Comparison of ENCODE assay signal across 17 cellular contexts in the genomic region with DNA sequence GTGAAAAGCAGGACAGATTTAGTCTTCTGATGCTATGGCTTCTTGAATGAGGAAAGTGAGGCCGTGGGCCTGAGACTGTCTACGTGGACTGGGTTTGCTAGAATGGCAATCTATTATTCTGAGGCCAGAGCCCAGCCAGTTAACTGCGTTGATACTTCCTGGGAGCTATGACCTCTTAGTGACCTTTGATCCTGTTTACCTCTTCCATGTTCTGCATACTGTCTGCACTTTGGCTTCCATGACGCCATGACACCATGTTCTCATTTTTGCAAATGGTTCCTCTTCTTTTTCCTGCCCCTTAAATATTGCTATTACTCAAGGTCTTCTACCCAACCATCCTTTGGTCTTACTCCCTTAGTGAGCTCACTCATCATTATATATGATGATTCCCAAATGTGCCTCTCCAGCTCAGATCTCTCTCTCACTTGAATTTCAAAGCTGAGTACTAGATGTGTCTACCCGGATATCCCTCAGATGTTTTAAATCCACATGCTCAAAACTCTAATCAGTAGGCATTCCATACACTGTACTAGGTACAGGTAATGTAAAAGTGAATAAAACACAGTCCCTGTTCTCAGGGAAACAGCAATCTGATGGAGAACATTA.
DNase-seq lines count a peak whose midpoint lies in the region; ATAC-seq, FAIRE-seq and TF ChIP-seq lines count a peak whose summit lies in the region.
"Had no signal": no experiment of that assay in that cellular context is flagged by ENCODE, and none has a peak within 500 bp of the region (broad histone marks: within the 10 kb centered on the region; RNA-seq: fewer than 3 reads in every experiment).

No MANE protein-coding gene starts in this region.

- TF ChIP-seq POLR2A in esophagus muscularis mucosa (IDR thresholded peaks at IDR 0.05; ENCODE audit: low read depth) (no peak), HepG2 (IDR thresholded peaks at IDR 0.05; ENCODE audit: insufficient read depth in 1 of 2, low read depth in 2 of 2, low read length in 2 of 2) (no peak)

- H2AFZ ChIP-seq in HepG2 (ENCODE audit: low read length) (no peak overlapping the region), parathyroid adenoma (peak overlapping the region; percentile 20)

- BruUV-seq in HepG2 (replicated peaks; lab: Mats Ljungman, UMichigan) = no TSS peak

- no peak overlapping the region for H3K4me3 ChIP-seq in esophagus muscularis mucosa
- no peak overlapping the region for H3K4me3 ChIP-seq in HepG2 (replicated peaks in 1 of 3; ENCODE audit: insufficient read depth in 1 of 3, low read depth in 2 of 3, low read length in 3 of 3)
- H3K4me3 ChIP-seq in parathyroid adenoma (ENCODE audit: low read depth, low read length) = no peak overlapping the region

- ATAC-seq in HepG2 (peak; percentile 47; the same call in 2 of the 3 replicates), HG02885 (IDR thresholded peaks at IDR 0.05; ENCODE audit: poor library complexity, unreplicated experiment) (no peak), GM21390 (IDR thresholded peaks at IDR 0.05; ENCODE audit: unreplicated experiment) (no peak)
- ATAC-seq: CD8-positive, alpha-beta T cell had no signal

- CTCF ChIA-PET in HepG2 (lab: Yijun Ruan, JAX; ENCODE audit: low intra/inter-chr PET ratio, low total read pairs) = no interaction called here

- H3K36me3 ChIP-seq in esophagus muscularis mucosa = no peaks in the 10 kb centered on the region
- no peaks in the 10 kb centered on the region for H3K36me3 ChIP-seq in HepG2 (replicated peaks in 1 of 2; ENCODE audit: control insufficient read depth in 1 of 2, insufficient read depth in 2 of 2, low read length in 2 of 2)
- no peaks in the 10 kb centered on the region for H3K36me3 ChIP-seq in parathyroid adenoma (ENCODE audit: control insufficient read depth, insufficient read depth, low read length)

- H3K79me2 ChIP-seq in HepG2 (ENCODE audit: insufficient read depth, low read length) = no peaks in the 10 kb centered on the region
- H3K79me2 ChIP-seq in parathyroid adenoma = no peaks in the 10 kb centered on the region

- H3K4me1 ChIP-seq in esophagus muscularis mucosa (no peaks in the 10 kb centered on the region), HepG2 (ENCODE audit: insufficient read depth, low read length) (peaks cover 57% of the 10 kb centered on the region), parathyroid adenoma (peaks cover 39% of the 10 kb centered on the region)

- H3K9me3 ChIP-seq in esophagus muscularis mucosa (peaks cover 0 to 4% (median 0%) of the 10 kb centered on the region in 4 donors), HepG2 (ENCODE audit: low read length) (no peaks in the 10 kb centered on the region), parathyroid adenoma (ENCODE audit: control insufficient read depth, low read length) (no peaks in the 10 kb centered on the region)

- TF ChIP-seq EP300 in esophagus muscularis mucosa (IDR thresholded peaks at IDR 0.05) (no peak), HepG2 (IDR thresholded peaks at IDR 0.05; ENCODE audit: low read depth in 2 of 2, low read length in 2 of 2) (no peak; a peak in 1 of 4 replicates), HepG2 (CRISPR knock-in tag; IDR thresholded peaks at IDR 0.05; ENCODE audit: borderline replicate concordance) (no peak)

- no peaks in the 10 kb centered on the region for H4K20me1 ChIP-seq in HepG2 (ENCODE audit: insufficient read depth, low read length)

- 77% methylated on average over 5 of the region's 5 CpGs for WGBS in esophagus muscularis mucosa
- 22% methylated on average over 5 of the region's 5 CpGs for WGBS in HepG2 (ENCODE audit: low lambda C conversion rate)

- peak overlapping the region; percentile 30; the same call in 1 of the 2 replicates for H3K4me2 ChIP-seq in HepG2 (ENCODE audit: low read depth, low read length)
- H3K4me2 ChIP-seq in parathyroid adenoma (ENCODE audit: low read length) = no peak overlapping the region

- FAIRE-seq in HepG2 (lab: Jason Lieb, UNC) = no peak
- FAIRE-seq: D721Med, G401.6, GM12891, HTR-8/SVneo had no signal

- H3K9ac ChIP-seq in HepG2 (ENCODE audit: insufficient read depth, low read depth, low read length) (no peak overlapping the region), parathyroid adenoma (no peak overlapping the region)

- no peak overlapping the region for H3K27ac ChIP-seq in esophagus muscularis mucosa (replicated peaks in 1 of 4)
- H3K27ac ChIP-seq in HepG2 (ENCODE audit: extremely low read length, insufficient read depth, low read length) = no peak overlapping the region
- peak overlapping the region; percentile 97 for H3K27ac ChIP-seq in parathyroid adenoma

- POLR2A ChIA-PET in HepG2 (lab: Yijun Ruan, JAX) = interaction anchor here (1.0 to 1.6 kb wide), 2 partner anchors 109 to 168 kb away, joined by 3 read pairs; no protein-coding TSS in a partner anchor

- TF ChIP-seq CTCF in esophagus muscularis mucosa (IDR thresholded peaks at IDR 0.05) = no peak
- no peak for TF ChIP-seq CTCF in HepG2 (CRISPR knock-in tag; IDR thresholded peaks at IDR 0.05)
- no peak for TF ChIP-seq CTCF in parathyroid adenoma (IDR thresholded peaks at IDR 0.05)

- H3K27me3 ChIP-seq in esophagus muscularis mucosa = no peaks in the 10 kb centered on the region
- no peaks in the 10 kb centered on the region for H3K27me3 ChIP-seq in HepG2 (ENCODE audit: control insufficient read depth in 1 of 2, insufficient read depth in 2 of 2, low read length in 2 of 2)
- no peaks in the 10 kb centered on the region for H3K27me3 ChIP-seq in parathyroid adenoma (ENCODE audit: control insufficient read depth, insufficient read depth, low read length)

- intact Hi-C loops in esophagus muscularis mucosa (cut with DNase I) (no loop called here), HepG2 (cut with micrococcal nuclease; ENCODE audit: unreplicated experiment) (no loop called here)

- peak; percentile 29 for DNase-seq in esophagus muscularis mucosa (ENCODE audit: extremely low spot score)
- peak; percentile 52 for DNase-seq in HepG2 (ENCODE audit: low spot score)
- no peak for DNase-seq in SK-N-DZ (ENCODE audit: low spot score)
- DNase-seq: CD8-positive, alpha-beta T cell; COR-L47; DMS153; DMS79 treated with DMSO at 0.1 percent for 48 hours; EL; GOT3; H9 had no signal

- in situ Hi-C loops in HepG2 (cut with HindIII; ENCODE audit: extremely low pct_ligation_motif_present, low pct_unique_long_range_greater_than_20kb) = no loop called here

- no peak for TF ChIP-seq RAD21 in HepG2 (CRISPR knock-in tag; IDR thresholded peaks at IDR 0.05)

TF ChIP-seq in HepG2, 621 proteins besides CTCF, POLR2A, EP300 and RAD21 (continues in another document):
- TF ChIP-seq ZBTB26 (CRISPR knock-in tag; IDR thresholded peaks at IDR 0.05; ENCODE audit: borderline replicate concordance) (no peak), ZSCAN25 (CRISPR knock-in tag; IDR thresholded peaks at IDR 0.05) (no peak), BATF2 (CRISPR knock-in tag; IDR thresholded peaks at IDR 0.05) (no peak), ATF6 (CRISPR knock-in tag; conservative IDR thresholded peaks at IDR 0.05) (no peak), ZMYM4 (CRISPR knock-in tag; IDR thresholded peaks at IDR 0.05) (peak; percentile 61; the same call in 1 of the 2 replicates), GPN1 (CRISPR knock-in tag; IDR thresholded peaks at IDR 0.05; ENCODE audit: borderline replicate concordance) (no peak), BCL3 (CRISPR knock-in tag; IDR thresholded peaks at IDR 0.05) (no peak), NR2F1 (CRISPR knock-in tag; IDR thresholded peaks at IDR 0.05) (peak; percentile 30 to 57; a peak in 3 of 4 replicates), BHLHE40 (IDR thresholded peaks at IDR 0.05; ENCODE audit: low read length) (no peak), SIX4 (CRISPR knock-in tag; IDR thresholded peaks at IDR 0.05) (no peak), RXRB (CRISPR knock-in tag; IDR thresholded peaks at IDR 0.05; ENCODE audit: borderline replicate concordance) (0 out of 2 replicates have a peak, but pooled peaks have one; percentile 16), TCF12 (IDR thresholded peaks at IDR 0.05) (no peak), TCF12 (CRISPR knock-in tag; IDR thresholded peaks at IDR 0.05) (no peak)
